In genomic region chr17:76530826-76531500, GRCh38 we compare ENCODE assay signal across 11 cellular contexts. TPM values are rescaled to one million over a fixed set of nuclear protein-coding genes. Genes with fewer than 3 reads are reported as not detected.
DNase-seq lines count a peak whose midpoint lies in the region; ATAC-seq, FAIRE-seq and TF ChIP-seq lines count a peak whose summit lies in the region.
"Had no signal": no experiment of that assay in that cellular context is flagged by ENCODE, and none has a peak within 500 bp of the region (broad histone marks: within the 10 kb centered on the region; RNA-seq: fewer than 3 reads in every experiment).

No MANE protein-coding gene starts in this region.

- peak overlapping the region; percentile 85 for H3K4ac ChIP-seq in H1 (replicated peaks; ENCODE audit: insufficient read length, low read depth, low read length)

- H4K20me1 ChIP-seq in H1 (replicated peaks in 1 of 2; ENCODE audit: control insufficient read depth in 1 of 2, insufficient read depth in 2 of 2, low read length in 2 of 2), result no peaks in the 10 kb centered on the region

- no peak overlapping the region for H2BK5ac ChIP-seq in H1 (ENCODE audit: low read depth, low read length)

- no peak overlapping the region for H2AFZ ChIP-seq in H1 (ENCODE audit: low read length)

- no peak overlapping the region for H3K9ac ChIP-seq in H1 (replicated peaks in 1 of 4; ENCODE audit: extremely low read depth in 1 of 4, low read depth in 3 of 4, low read length in 3 of 4)
- peak overlapping the region; percentile 16 to 32 for H3K9ac ChIP-seq in mucosa of rectum (ENCODE audit: low read depth in 1 of 2, low read length in 2 of 2)

- POLR2A ChIA-PET in Panc1 (lab: Charles Lee) (interaction anchor here (0.7 kb wide), 1 partner anchor 225 kb away, joined by 3 read pairs; no protein-coding TSS in a partner anchor), H1 (lab: Charles Lee; ENCODE audit: partially characterized antibody) (interaction anchor here (1.3 to 5.1 kb wide), 5 partner anchors 8 to 141 kb away, joined by 3 to 30 read pairs (median 3); partner anchors contain the start of gene PRCD)

- no peaks in the 10 kb centered on the region for H3K27me3 ChIP-seq in Panc1 (ENCODE audit: control insufficient read depth, insufficient read depth, low read length)
- H3K27me3 ChIP-seq in H1 (replicated peaks in 1 of 4; ENCODE audit: control insufficient read depth in 3 of 4, extremely low read depth in 1 of 4, insufficient read depth in 3 of 4, low read length in 3 of 4), result peaks cover 0 to 7% (median 1%) of the 10 kb centered on the region in 4 experiments; a peak in 3 of 7 replicates
- H3K27me3 ChIP-seq in mucosa of rectum (ENCODE audit: control insufficient read depth in 2 of 2, insufficient read depth in 2 of 2, low read length in 2 of 2), result peaks cover 0 to under 1% of the 10 kb centered on the region in 2 donors
- H3K27me3 ChIP-seq in suprapubic skin, result no peaks in the 10 kb centered on the region

- no peak overlapping the region for H3K4me3 ChIP-seq in Panc1 (ENCODE audit: low read depth in 2 of 2, low read length in 2 of 2)
- no peak overlapping the region for H3K4me3 ChIP-seq in H1 (ENCODE audit: extremely low read depth in 1 of 4, insufficient read depth in 2 of 4, low read depth in 3 of 4, low read length in 4 of 4)
- no peak overlapping the region for H3K4me3 ChIP-seq in mucosa of rectum (ENCODE audit: low read length in 2 of 2)
- no peak overlapping the region for H3K4me3 ChIP-seq in suprapubic skin

- H3K36me3 ChIP-seq in Panc1 (ENCODE audit: control insufficient read depth, insufficient read depth, low read length) (no peaks in the 10 kb centered on the region), H1 (ENCODE audit: control insufficient read depth in 2 of 4, insufficient read depth in 4 of 4, low read length in 3 of 4) (no peaks in the 10 kb centered on the region), mucosa of rectum (ENCODE audit: control insufficient read depth in 2 of 2, insufficient read depth in 2 of 2, low read length in 2 of 2) (no peaks in the 10 kb centered on the region), suprapubic skin (no peaks in the 10 kb centered on the region)

- H3K23ac ChIP-seq in H1 (ENCODE audit: insufficient read length), result no peak overlapping the region

- BruUV-seq in Panc1 (replicated peaks; lab: Mats Ljungman, UMichigan), result no TSS peak

- DNase-seq in Panc1 (ENCODE audit: low read depth, low spot score) (no peak), H1 (ENCODE audit: low read depth in 1 of 2, low spot score in 2 of 2) (peak in 1 of 2 experiments; percentile 41), suprapubic skin (ENCODE audit: low spot score in 2 of 2) (no peak), NCI-H1930 (lab: John Stamatoyannopoulos, UW) (no peak), GDM1 (lab: John Stamatoyannopoulos, UW) (no peak), HuH-7 (ENCODE audit: low spot score) (no peak)
- DNase-seq: NCI-H2171 treated with DMSO at 0.1 percent for 48 hours had no signal

- no peak for TF ChIP-seq CTCF in Panc1 (IDR thresholded peaks at IDR 0.05)
- TF ChIP-seq CTCF in H1 (IDR thresholded peaks at IDR 0.05; ENCODE audit: control extremely low read depth in 1 of 3, insufficient read depth in 1 of 3, low read depth in 1 of 3, low read length in 3 of 3), result no peak
- TF ChIP-seq CTCF in suprapubic skin (IDR thresholded peaks at IDR 0.05), result no peak

- no peaks in the 10 kb centered on the region for H3K79me2 ChIP-seq in H1 (ENCODE audit: control insufficient read depth in 1 of 2, insufficient read depth in 2 of 2, low read length in 2 of 2)

- peak overlapping the region; percentile 18; the same call in 1 of the 2 replicates for H2BK15ac ChIP-seq in H1 (ENCODE audit: low read length)

- H4K5ac ChIP-seq in H1 (ENCODE audit: insufficient read length, low read depth, low read length), result no peak overlapping the region

- in situ Hi-C loops in Panc1 (cut with HindIII; ENCODE audit: low pct_unique_long_range_greater_than_20kb, low sequenced_read_pairs), result no loop called here

- no peak for TF ChIP-seq EP300 in H1 (IDR thresholded peaks at IDR 0.05; ENCODE audit: borderline replicate concordance in 1 of 2, low read depth in 2 of 2, low read length in 2 of 2)
- TF ChIP-seq EP300 in suprapubic skin (IDR thresholded peaks at IDR 0.05), result no peak

- no peaks in the 10 kb centered on the region for H3K79me1 ChIP-seq in H1 (ENCODE audit: low read depth, low read length)

- WGBS in H1 (ENCODE audit: extremely low coverage in 1 of 2, insufficient coverage in 1 of 2, insufficient read length in 1 of 2, insufficient replicate concordance in 2 of 2, low coverage in 1 of 2, low lambda C conversion rate in 2 of 2, missing lambda C conversion rate in 1 of 2), 2 experiments, result 88% methylated on average over 27 of the region's 33 CpGs; no CpG with 5 or more reads in 1 of the 2 experiments
- 73% methylated on average over 8 of the region's 33 CpGs for WGBS in suprapubic skin

- TF ChIP-seq POLR2A in H1 (IDR thresholded peaks at IDR 0.05; ENCODE audit: control extremely low read depth in 1 of 2, low read depth in 2 of 2, low read length in 2 of 2) (no peak), suprapubic skin (IDR thresholded peaks at IDR 0.05) (no peak)

- peak overlapping the region; percentile 71 for H3K18ac ChIP-seq in H1 (ENCODE audit: extremely low read depth, low read length)

- no peak for TF ChIP-seq RAD21 in H1 (IDR thresholded peaks at IDR 0.05 in 1 of 2, conservative IDR thresholded peaks at IDR 0.05 in 1 of 2; ENCODE audit: low read depth in 2 of 2, low read length in 2 of 2)

- peak overlapping the region; percentile 80; the same call in 1 of the 2 replicates for H2BK12ac ChIP-seq in H1 (ENCODE audit: low read depth, low read length)

- no peak for FAIRE-seq in H1 (lab: Jason Lieb, UNC)
- FAIRE-seq: GM12891 had no signal

- H3K56ac ChIP-seq in H1 (replicated peaks; ENCODE audit: insufficient read length, low read depth, low read length), result no peak overlapping the region

- no peak overlapping the region for H2BK120ac ChIP-seq in H1 (replicated peaks; ENCODE audit: low read depth, low read length)

- H3K27ac ChIP-seq in Panc1 (ENCODE audit: low read length), result peak overlapping the region; percentile 26
- H3K27ac ChIP-seq in H1 (ENCODE audit: low read depth, low read length), result no peak overlapping the region
- H3K27ac ChIP-seq in mucosa of rectum (ENCODE audit: low read depth in 2 of 2, low read length in 2 of 2), result peak overlapping the region; percentile 73 to 86
- H3K27ac ChIP-seq in suprapubic skin, result peak overlapping the region; percentile 94

- peak overlapping the region; percentile 88 for H4K91ac ChIP-seq in H1 (replicated peaks; ENCODE audit: insufficient read length, low read length)

- H2BK20ac ChIP-seq in H1 (ENCODE audit: low read length), result peak overlapping the region; percentile 61; the same call in 1 of the 2 replicates

- intact Hi-C loops in Panc1 (cut with micrococcal nuclease; ENCODE audit: unreplicated experiment), result no loop called here

- ATAC-seq in Panc1 (no peak), HG02610 (IDR thresholded peaks at IDR 0.05; ENCODE audit: unreplicated experiment) (no peak)
- ATAC-seq: activated T-helper 17 cell treated with anti-CD3 and anti-CD28 coated beads, Interleukin-2, amount 50 U/mL, for 72 hours had no signal

- H3K4me1 ChIP-seq in Panc1 (ENCODE audit: control insufficient read depth, insufficient read depth, low read length) (peaks cover 44% of the 10 kb centered on the region), H1 (replicated peaks in 1 of 4; ENCODE audit: control insufficient read depth in 3 of 4, insufficient read depth in 4 of 4, low read length in 3 of 4) (peaks cover 0 to 27% (median 21%) of the 10 kb centered on the region in 4 experiments; a peak in 6 of 7 replicates), mucosa of rectum (ENCODE audit: control insufficient read depth in 2 of 2, insufficient read depth in 2 of 2, low read length in 2 of 2) (peaks cover 35 to 44% of the 10 kb centered on the region in 2 donors), suprapubic skin (peaks cover 58% of the 10 kb centered on the region)

- peak overlapping the region; percentile 59; the same call in 1 of the 2 replicates for H4K8ac ChIP-seq in H1 (ENCODE audit: extremely low read depth, insufficient read depth, low read length)

- no peak overlapping the region for H2AK5ac ChIP-seq in H1 (ENCODE audit: low read depth, low read length)

- H3K14ac ChIP-seq in H1 (ENCODE audit: insufficient read length), result no peak overlapping the region

- CTCF ChIA-PET in Panc1 (lab: Charles Lee), result no interaction called here
- CTCF ChIA-PET in H1 (lab: Charles Lee; ENCODE audit: partially characterized antibody), result interaction anchor here (0.7 to 4.9 kb wide), 5 partner anchors 9 to 150 kb away, joined by 3 to 41 read pairs (median 15); partner anchors contain the start of gene PRCD

- H3K9me3 ChIP-seq in Panc1 (ENCODE audit: control insufficient read depth, insufficient read depth, low read depth, low read length) (no peaks in the 10 kb centered on the region), H1 (ENCODE audit: insufficient read depth in 2 of 2, low read depth in 1 of 2, low read length in 1 of 2) (no peaks in the 10 kb centered on the region), mucosa of rectum (ENCODE audit: control insufficient read depth in 2 of 2, low read length in 2 of 2) (no peaks in the 10 kb centered on the region), suprapubic skin (no peaks in the 10 kb centered on the region)

- H3K4me2 ChIP-seq in H1 (ENCODE audit: insufficient read depth in 1 of 2, low read depth in 2 of 2, low read length in 2 of 2), result no peak overlapping the region

- H3K23me2 ChIP-seq in H1 (ENCODE audit: low read depth, low read length), result no peaks in the 10 kb centered on the region

RNA-seq across cellular contexts. Expression of gene CYGB, which starts 6.5 kb away (rescaled TPM):
- total RNA-seq in Panc1 (2021; ENCODE audit: unreplicated experiment) (6.0 TPM), suprapubic skin (10 to 100 TPM in 2 of 4 donors, 1 to 10 TPM in 2; 2.8 to 18.2 (median 10.4) TPM)
- polyA plus RNA-seq in Panc1 (2012; ENCODE audit: insufficient read length), result 16.3 TPM
- 3.7 and 4.0 TPM in 2 replicates for total RNA-seq in H1 (2021; fragmentation: NEBNext Ultra II Directional; extraction: Animal tissue kit (Norgen Biotek cat#: 25700))
- 2.7 and 3.3 TPM in 2 replicates for polyA plus RNA-seq in H1 (2011; rRNA removed)
- 1.7 TPM for polyA plus RNA-seq in H1 (2011; cell fraction: cytosol; rRNA removed)
- polyA plus RNA-seq in H1 (2011; cell fraction: nucleus; rRNA removed), result 1.7 TPM
- 1.4 to 3.4 TPM (median 2.9 TPM) in 4 replicates for polyA plus RNA-seq in H1 (2012, experiment 1 of 2)
- polyA plus RNA-seq in H1 (2012, experiment 2 of 2), result 4.0 TPM
- 2.8 TPM for polyA plus RNA-seq in H1 (2013, experiment 1 of 2)
- 2.8 TPM for polyA plus RNA-seq in H1 (2013, experiment 2 of 2)
- polyA minus RNA-seq in H1 (2011; rRNA and poly(A)+ RNA removed), result 0.19 and 1.4 TPM in 2 replicates
- polyA minus RNA-seq in H1 (2011; cell fraction: cytosol; rRNA and poly(A)+ RNA removed), result 0.66 TPM
- polyA minus RNA-seq in H1 (2011; cell fraction: nucleus; rRNA and poly(A)+ RNA removed), result 0.80 TPM
- total RNA-seq: activated T-helper 17 cell treated with anti-CD3 and anti-CD28 coated beads, Interleukin-2, amount 50 U/mL, for 72 hours had no signal

RNA-seq across cellular contexts. Expression of gene PRCD, which starts 8.9 kb away (rescaled TPM):
- total RNA-seq in Panc1 (2021; ENCODE audit: unreplicated experiment), result 0.54 TPM
- 1.6 TPM for polyA plus RNA-seq in Panc1 (2012; ENCODE audit: insufficient read length)
- 1.4 and 2.1 TPM in 2 replicates for total RNA-seq in H1 (2021; fragmentation: NEBNext Ultra II Directional; extraction: Animal tissue kit (Norgen Biotek cat#: 25700))
- 0.77 and 1.1 TPM in 2 replicates for polyA plus RNA-seq in H1 (2011; rRNA removed)
- 1.4 TPM for polyA plus RNA-seq in H1 (2011; cell fraction: cytosol; rRNA removed)
- polyA plus RNA-seq in H1 (2011; cell fraction: nucleus; rRNA removed), result 3.1 TPM
- polyA plus RNA-seq in H1 (2012, experiment 1 of 2), result 1.1 to 1.6 TPM (median 1.5 TPM) in 4 replicates
- 2.3 TPM for polyA plus RNA-seq in H1 (2012, experiment 2 of 2)
- 2.0 TPM for polyA plus RNA-seq in H1 (2013, experiment 1 of 2)
- polyA plus RNA-seq in H1 (2013, experiment 2 of 2), result 1.5 TPM
- 0.12 and 0.22 TPM in 2 replicates for polyA minus RNA-seq in H1 (2011; rRNA and poly(A)+ RNA removed)
- not detected for polyA minus RNA-seq in H1 (2011; cell fraction: cytosol; rRNA and poly(A)+ RNA removed)
- polyA minus RNA-seq in H1 (2011; cell fraction: nucleus; rRNA and poly(A)+ RNA removed), result 3.5 TPM
- 1 to 10 TPM in 3 of 4 donors, not detected in 1; 1.3 to 2.8 (median 2.2) TPM for total RNA-seq in suprapubic skin
- total RNA-seq: activated T-helper 17 cell treated with anti-CD3 and anti-CD28 coated beads, Interleukin-2, amount 50 U/mL, for 72 hours had no signal

RNA-seq across cellular contexts. Expression of gene RHBDF2, which starts 29.7 kb away (rescaled TPM):
- total RNA-seq in Panc1 (2021; ENCODE audit: unreplicated experiment) (67.8 TPM), suprapubic skin (10 to 100 TPM; 45.9 to 82.6 (median 52.6) TPM)
- polyA plus RNA-seq in Panc1 (2012; ENCODE audit: insufficient read length), result 77.4 TPM
- 25.9 and 26.2 TPM in 2 replicates for total RNA-seq in H1 (2021; fragmentation: NEBNext Ultra II Directional; extraction: Animal tissue kit (Norgen Biotek cat#: 25700))
- polyA plus RNA-seq in H1 (2011; rRNA removed), result 21.2 and 27.9 TPM in 2 replicates
- 15.5 TPM for polyA plus RNA-seq in H1 (2011; cell fraction: cytosol; rRNA removed)
- 46.6 TPM for polyA plus RNA-seq in H1 (2011; cell fraction: nucleus; rRNA removed)
- 16.4 to 25.4 TPM (median 22.4 TPM) in 4 replicates for polyA plus RNA-seq in H1 (2012, experiment 1 of 2)
- 15.6 TPM for polyA plus RNA-seq in H1 (2012, experiment 2 of 2)
- 30.8 TPM for polyA plus RNA-seq in H1 (2013, experiment 1 of 2)
- polyA plus RNA-seq in H1 (2013, experiment 2 of 2), result 30.3 TPM
- 12.5 and 16.5 TPM in 2 replicates for polyA minus RNA-seq in H1 (2011; rRNA and poly(A)+ RNA removed)
- polyA minus RNA-seq in H1 (2011; cell fraction: cytosol; rRNA and poly(A)+ RNA removed), result 16.4 TPM
- polyA minus RNA-seq in H1 (2011; cell fraction: nucleus; rRNA and poly(A)+ RNA removed), result 22.9 TPM

RNA-seq across cellular contexts. Expression of gene ST6GALNAC2, which starts 54.7 kb away (rescaled TPM):
- 23.0 TPM for total RNA-seq in Panc1 (2021; ENCODE audit: unreplicated experiment)
- 26.2 TPM for polyA plus RNA-seq in Panc1 (2012; ENCODE audit: insufficient read length)
- total RNA-seq in H1 (2021; fragmentation: NEBNext Ultra II Directional; extraction: Animal tissue kit (Norgen Biotek cat#: 25700)), result not detected in 2 replicates
- polyA plus RNA-seq in H1 (2011; rRNA removed), result 0.09 TPM in 1 of 2 replicates, not detected in the other
- not detected for polyA plus RNA-seq in H1 (2011; cell fraction: cytosol; rRNA removed)
- polyA plus RNA-seq in H1 (2011; cell fraction: nucleus; rRNA removed), result not detected
- not detected in 4 replicates for polyA plus RNA-seq in H1 (2012, experiment 1 of 2)
- polyA plus RNA-seq in H1 (2012, experiment 2 of 2), result not detected
- polyA plus RNA-seq in H1 (2013, experiment 1 of 2), result not detected
- polyA plus RNA-seq in H1 (2013, experiment 2 of 2), result not detected
- not detected in 2 replicates for polyA minus RNA-seq in H1 (2011; rRNA and poly(A)+ RNA removed)
- not detected for polyA minus RNA-seq in H1 (2011; cell fraction: cytosol; rRNA and poly(A)+ RNA removed)
- polyA minus RNA-seq in H1 (2011; cell fraction: nucleus; rRNA and poly(A)+ RNA removed), result not detected
- total RNA-seq in suprapubic skin, result 10 to 100 TPM; 71.1 to 94.3 (median 80.3) TPM

Comparison
In these comparisons a context has a peak if more than half of its experiments do, and no peak if none do; other contexts are left out.
1. H3K9ac ChIP-seq: peak in mucosa of rectum (2 of 2); none in H1 (0 of 4).